In genomic region chr2:43346619-43347018, GRCh38 we compare ENCODE assay signal across 19 cellular contexts.
DNase-seq lines count a peak whose midpoint lies in the region; ATAC-seq and TF ChIP-seq lines count a peak whose summit lies in the region.
"Had no signal": no experiment of that assay in that cellular context is flagged by ENCODE, and none has a peak within 500 bp of the region (broad histone marks: within the 10 kb centered on the region; RNA-seq: fewer than 3 reads in every experiment).

No MANE protein-coding gene starts in this region.

- H3K4me3 ChIP-seq in sigmoid colon (no peak overlapping the region), SJCRH30 (no peak overlapping the region)
- H3K4me3 ChIP-seq: adrenal gland, HAP-1, left lung, SK-N-MC had no signal

- CTCF ChIA-PET in HEK293T (lab: Yijun Ruan, JAX): interaction anchor here (0.8 to 1.1 kb wide), 2 partner anchors 71 to 117 kb away, joined by 3 read pairs; no protein-coding TSS in a partner anchor

- H3K27ac ChIP-seq in VCaP: peak overlapping the region; percentile 86
- peak overlapping the region; percentile 85 to 92 (median 86) for H3K27ac ChIP-seq in sigmoid colon
- H3K27ac ChIP-seq in SJCRH30: no peak overlapping the region
- H3K27ac ChIP-seq: SK-N-MC had no signal

- H3K9me3 ChIP-seq in sigmoid colon: no peaks in the 10 kb centered on the region
- no peaks in the 10 kb centered on the region for H3K9me3 ChIP-seq in SJCRH30 (replicated peaks)
- H3K9me3 ChIP-seq: adrenal gland, HAP-1, left lung had no signal

- DNase-seq in HEK293T (ENCODE audit: extremely low spot score): peak; percentile 17
- DNase-seq in left kidney (ENCODE audit: low read depth, low spot score): peak; percentile 61
- no peak for DNase-seq in sigmoid colon
- no peak for DNase-seq in omental fat pad (ENCODE audit: low spot score)
- DNase-seq in SJCRH30: no peak
- DNase-seq in NCI-H748 (lab: John Stamatoyannopoulos, UW; ENCODE audit: unreplicated experiment): no peak
- DNase-seq: adrenal gland; CD8-positive, alpha-beta memory T cell; left lung; naive thymus-derived CD8-positive, alpha-beta T cell; NCI-H187; NCI-H526 treated with DMSO at 0.1 percent for 48 hours; PC-3; stimulated activated naive CD8-positive, alpha-beta T cell treated with anti-CD3 and anti-CD28 coated beads, Interleukin-15, Interleukin-2, amounts not matched to agents 100 U/mL and 50 U/mL, for 24 hours had no signal

- H3K36me3 ChIP-seq in sigmoid colon: no peaks in the 10 kb centered on the region
- H3K36me3 ChIP-seq in SJCRH30: no peaks in the 10 kb centered on the region
- H3K36me3 ChIP-seq: adrenal gland, HAP-1 had no signal

- ATAC-seq in omental fat pad (ENCODE audit: low FRiP score): no peak
- no peak for ATAC-seq in HG03457 (IDR thresholded peaks at IDR 0.05; ENCODE audit: unreplicated experiment)
- ATAC-seq: activated CD4-positive, CD25-positive, alpha-beta regulatory T cell treated with anti-CD3 and anti-CD28 coated beads, Interleukin-2, amount 50 U/mL, for 24 hours; left lung; naive thymus-derived CD8-positive, alpha-beta T cell; PC-3; stimulated activated naive CD8-positive, alpha-beta T cell treated with anti-CD3 and anti-CD28 coated beads, Interleukin-15, Interleukin-2, amounts not matched to agents 100 U/mL and 50 U/mL, for 24 hours had no signal

- 87 to 93% methylated on average over 4 of the region's 4 CpGs for WGBS in sigmoid colon, 2 donors

- POLR2A ChIA-PET in HEK293T (lab: Yijun Ruan, JAX): no interaction called here

- TF ChIP-seq CTCF in VCaP (conservative IDR thresholded peaks at IDR 0.05): no peak
- no peak for TF ChIP-seq CTCF in sigmoid colon (IDR thresholded peaks at IDR 0.05)
- TF ChIP-seq CTCF in omental fat pad (IDR thresholded peaks at IDR 0.05): no peak

- H3K4me1 ChIP-seq in sigmoid colon (peaks cover 0 to 98% (median 97%) of the 10 kb centered on the region in 4 donors), SJCRH30 (peaks cover 58% of the 10 kb centered on the region)

- TF ChIP-seq POLR2A in sigmoid colon (IDR thresholded peaks at IDR 0.05): no peak

- H3K27me3 ChIP-seq in sigmoid colon: no peaks in the 10 kb centered on the region
- H3K27me3 ChIP-seq in SJCRH30: no peaks in the 10 kb centered on the region
- H3K27me3 ChIP-seq: adrenal gland, left lung had no signal

- no peak for TF ChIP-seq EP300 in sigmoid colon (IDR thresholded peaks at IDR 0.05)

- intact Hi-C loops in sigmoid colon (cut with DNase I): loop anchor here (5.0 to 10.0 kb wide), 5 partner anchors 51 to 178 kb away; partner anchors contain the start of gene ZFP36L2

TF ChIP-seq in HEK293T, 16 proteins besides CTCF, POLR2A, EP300 and RAD21:
- TF ChIP-seq PKNOX1 (IDR thresholded peaks at IDR 0.05): peak; percentile 86
- TF ChIP-seq BHLHE40 (IDR thresholded peaks at IDR 0.05; ENCODE audit: borderline replicate concordance): no peak

Comparison
In these comparisons a context has a peak if more than half of its experiments do, and no peak if none do; other contexts are left out.
1. DNase-seq: peak in HEK293T (single experiment) and left kidney (single experiment); none in sigmoid colon (single experiment), omental fat pad (single experiment), SJCRH30 (0 of 2) and NCI-H748 (single experiment).